Comparison of ENCODE assay signal across 10 cellular contexts in genomic region chr1:40817791-40818263, GRCh38. TPM values are rescaled to one million over a fixed set of nuclear protein-coding genes. Genes with fewer than 3 reads are reported as not detected.
DNase-seq lines count a peak whose midpoint lies in the region; ATAC-seq and TF ChIP-seq lines count a peak whose summit lies in the region.
"Had no signal": no experiment of that assay in that cellular context is flagged by ENCODE, and none has a peak within 500 bp of the region (broad histone marks: within the 10 kb centered on the region; RNA-seq: fewer than 3 reads in every experiment).

No MANE protein-coding gene starts in this region.

- peak overlapping the region; percentile 81 to 98 (median 94) for H3K4me2 ChIP-seq in BLaER1 treated with 17β-estradiol and CSF1 and Interleukin-3, amounts not matched to agents 10 nM and 100 nM
- H3K4me2 ChIP-seq in GM23338 = peak overlapping the region; percentile 96

- DNase-seq in GM23338 (ENCODE audit: low spot score) = peak; percentile 56
- no peak for DNase-seq in chondrocyte (ENCODE audit: low spot score)
- no peak for DNase-seq in NCI-H2029 treated with DMSO at 0.1 percent for 48 hours (lab: John Stamatoyannopoulos, UW)
- no peak for DNase-seq in pons (ENCODE audit: low spot score)
- DNase-seq: DMS79 had no signal

- H3K79me2 ChIP-seq in GM23338 (replicated peaks; ENCODE audit: insufficient read depth) = no peaks in the 10 kb centered on the region

- H3K27me3 ChIP-seq in BLaER1 treated with 17β-estradiol and CSF1 and Interleukin-3, amounts not matched to agents 10 nM and 100 nM = peaks cover 0 to 18% (median 8%) of the 10 kb centered on the region in 11 experiments; a peak in 12 of 22 replicates
- H3K27me3 ChIP-seq in GM23338 (ENCODE audit: insufficient read depth) = peaks cover 15% of the 10 kb centered on the region; the same call in 1 of the 2 replicates

- H3K4me1 Mint-ChIP-seq in GM23338 (peaks cover 9% of the 10 kb centered on the region; the same call in 2 of the 3 replicates), chondrocyte (ENCODE audit: low read depth) (peaks cover 27% of the 10 kb centered on the region), nephron (peaks cover 6% of the 10 kb centered on the region)

- H3K9me3 Mint-ChIP-seq in GM23338 = no peaks in the 10 kb centered on the region; the same call in 2 of the 3 replicates
- H3K9me3 Mint-ChIP-seq in chondrocyte (ENCODE audit: low read depth) = no peaks in the 10 kb centered on the region
- H3K9me3 Mint-ChIP-seq in nephron = no peaks in the 10 kb centered on the region

- TF ChIP-seq CTCF in GM23338 (conservative IDR thresholded peaks at IDR 0.05; ENCODE audit: low read depth in 2 of 2) = no peak
- no peak for TF ChIP-seq CTCF in chondrocyte (IDR thresholded peaks at IDR 0.05)
- TF ChIP-seq CTCF in nephron (IDR thresholded peaks at IDR 0.05; ENCODE audit: unreplicated experiment in 3 of 3) = no peak

- H3K9ac ChIP-seq in BLaER1 treated with 17β-estradiol and CSF1 and Interleukin-3, amounts not matched to agents 10 nM and 100 nM = peak overlapping the region in 9 of 11 experiments; percentile 32 to 75 (median 53); a peak in 14 of 22 replicates

- H2AFZ ChIP-seq in GM23338 = peak overlapping the region; percentile 93

- H3K9me2 ChIP-seq in GM23338 (ENCODE audit: insufficient read depth) = no peaks in the 10 kb centered on the region

- H3K36me3 Mint-ChIP-seq in GM23338 (ENCODE audit: low read depth) = no peaks in the 10 kb centered on the region; the same call in 2 of the 3 replicates
- peaks cover 3% of the 10 kb centered on the region for H3K36me3 Mint-ChIP-seq in chondrocyte (ENCODE audit: low read depth)
- no peaks in the 10 kb centered on the region for H3K36me3 Mint-ChIP-seq in nephron (ENCODE audit: low read depth)

- peak; percentile 3 for ATAC-seq in GM23338
- no peak for ATAC-seq in esophagus mucosa
- ATAC-seq in GM21723 (IDR thresholded peaks at IDR 0.05; ENCODE audit: unreplicated experiment) = no peak

- H3K36me3 ChIP-seq in BLaER1 treated with 17β-estradiol and CSF1 and Interleukin-3, amounts not matched to agents 10 nM and 100 nM = no peaks in the 10 kb centered on the region
- H3K36me3 ChIP-seq in GM23338 (ENCODE audit: insufficient read depth) = no peaks in the 10 kb centered on the region

- H3K27ac Mint-ChIP-seq in GM23338 = no peak overlapping the region
- H3K27ac Mint-ChIP-seq in chondrocyte (ENCODE audit: unreplicated experiment) = no peak overlapping the region
- H3K27ac Mint-ChIP-seq in nephron = no peak overlapping the region

- H3K27me3 Mint-ChIP-seq in GM23338 (ENCODE audit: insufficient read depth, low read depth, poor library complexity) = peaks cover 16% of the 10 kb centered on the region
- H3K27me3 Mint-ChIP-seq in chondrocyte (ENCODE audit: low read depth) = no peaks in the 10 kb centered on the region
- peaks cover 32% of the 10 kb centered on the region for H3K27me3 Mint-ChIP-seq in nephron (ENCODE audit: low read depth)

- H3K4me3 Mint-ChIP-seq in GM23338 = peak overlapping the region; percentile 75
- peak overlapping the region; percentile 60 for H3K4me3 Mint-ChIP-seq in chondrocyte (ENCODE audit: unreplicated experiment)
- peak overlapping the region; percentile 68 to 77 (median 74) for H3K4me3 Mint-ChIP-seq in nephron

- peak overlapping the region; percentile 47 to 75 (median 62) for H3K4me3 ChIP-seq in BLaER1 treated with 17β-estradiol and CSF1 and Interleukin-3, amounts not matched to agents 10 nM and 100 nM
- peak overlapping the region; percentile 88 for H3K4me3 ChIP-seq in GM23338

- peak overlapping the region in 5 of 11 experiments; percentile 25 to 75 (median 53); a peak in 5 of 22 replicates for H3K27ac ChIP-seq in BLaER1 treated with 17β-estradiol and CSF1 and Interleukin-3, amounts not matched to agents 10 nM and 100 nM
- H3K27ac ChIP-seq in GM23338 (ENCODE audit: low read depth) = no peak overlapping the region
- H3K27ac ChIP-seq: HL-60 had no signal

- H4K20me1 ChIP-seq in BLaER1 treated with 17β-estradiol and CSF1 and Interleukin-3, amounts not matched to agents 10 nM and 100 nM = peaks cover 0 to 3% (median 0%) of the 10 kb centered on the region in 11 experiments; a peak in 2 of 22 replicates
- H4K20me1 ChIP-seq in GM23338 (replicated peaks; ENCODE audit: insufficient read depth) = no peaks in the 10 kb centered on the region

- H3K9me3 ChIP-seq in BLaER1 treated with 17β-estradiol and CSF1 and Interleukin-3, amounts not matched to agents 10 nM and 100 nM (replicated peaks in 1 of 11) = no peaks in the 10 kb centered on the region

- peaks cover 18 to 43% (median 36%) of the 10 kb centered on the region in 10 experiments for H3K4me1 ChIP-seq in BLaER1 treated with 17β-estradiol and CSF1 and Interleukin-3, amounts not matched to agents 10 nM and 100 nM
- H3K4me1 ChIP-seq in GM23338 (ENCODE audit: insufficient read depth) = no peaks in the 10 kb centered on the region

- no peaks in the 10 kb centered on the region; the same call in 1 of the 2 replicates for H3F3A ChIP-seq in GM23338 (replicated peaks; ENCODE audit: low read depth)

TF ChIP-seq in GM23338, 12 proteins besides CTCF, POLR2A, EP300 and RAD21 (continues in another document):
- no peak for TF ChIP-seq EZH2 (IDR thresholded peaks at IDR 0.05; ENCODE audit: low read depth, unreplicated experiment)
- no peak for TF ChIP-seq ZNF462 (CRISPR knock-in tag; IDR thresholded peaks at IDR 0.05)
- no peak for TF ChIP-seq STAT1 (IDR thresholded peaks at IDR 0.05; ENCODE audit: unreplicated experiment)
- TF ChIP-seq CREB1 (CRISPR knock-in tag; IDR thresholded peaks at IDR 0.05; ENCODE audit: low read depth) = no peak
- TF ChIP-seq ZNF114 (CRISPR knock-in tag; IDR thresholded peaks at IDR 0.05) = no peak
- no peak for TF ChIP-seq NANOG (IDR thresholded peaks at IDR 0.05; ENCODE audit: borderline replicate concordance)

RNA-seq across cellular contexts. Expression of gene KCNQ4, which starts 34.2 kb away (rescaled TPM):
- total RNA-seq in GM23338 (2014; rRNA removed; shearing (Covaris generic)) = 2.9 and 3.0 TPM in 2 replicates
- polyA plus RNA-seq in GM23338 (2016; fragmentation: Nextera tagmentation; extraction: Ambion mirVana) = 1.3 and 2.0 TPM in 2 replicates
- total RNA-seq in chondrocyte (0.60 to 3.4 TPM (median 3.0 TPM) in 3 replicates), esophagus mucosa (0.24 TPM)

RNA-seq across cellular contexts. Expression of gene CITED4, which starts 44.3 kb away (rescaled TPM):
- total RNA-seq in GM23338 (2014; rRNA removed; shearing (Covaris generic)) = 16.4 and 18.7 TPM in 2 replicates
- polyA plus RNA-seq in GM23338 (2016; fragmentation: Nextera tagmentation; extraction: Ambion mirVana) = 2.9 and 7.7 TPM in 2 replicates
- total RNA-seq in chondrocyte = 12.4 to 30.5 TPM (median 30.1 TPM) in 3 replicates
- 28.7 TPM for total RNA-seq in esophagus mucosa
